ENCODE assay signal across 8 cellular contexts in the genomic region with DNA sequence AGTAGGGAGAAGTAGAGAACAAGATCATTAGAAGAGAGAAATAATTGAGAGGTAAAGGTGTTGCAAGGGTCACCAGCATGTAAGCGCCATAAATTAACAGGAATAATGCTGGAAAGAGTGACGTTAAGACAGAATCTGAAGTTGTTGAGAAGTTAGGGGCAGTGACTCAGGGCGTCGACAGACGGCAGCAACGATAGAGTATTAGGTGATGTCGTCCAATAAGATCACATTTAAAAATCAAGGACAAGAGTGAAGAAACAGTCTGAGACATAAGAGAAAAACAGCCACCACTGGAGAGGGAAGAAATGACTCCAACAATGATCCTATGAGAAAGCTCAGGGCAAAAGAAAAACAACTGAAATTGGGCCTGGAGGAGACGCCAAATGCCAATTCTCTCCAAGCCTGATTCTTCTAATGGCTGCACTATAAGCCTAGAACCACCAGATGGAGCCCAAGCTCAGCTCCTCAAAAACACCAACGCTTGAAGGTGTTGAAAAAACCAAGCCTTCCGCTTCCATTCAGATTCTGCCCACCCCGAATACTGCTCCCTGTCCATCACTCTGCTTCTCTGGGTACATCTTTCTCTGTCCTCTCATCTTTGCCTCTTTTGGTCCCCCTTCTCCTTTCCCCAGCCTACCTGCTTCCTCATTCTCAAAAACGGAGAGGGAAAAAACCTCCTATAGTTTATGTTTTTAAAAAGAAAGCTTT.
DNase-seq lines count a peak whose midpoint lies in the region; ATAC-seq and TF ChIP-seq lines count a peak whose summit lies in the region.

No MANE protein-coding gene starts in this region.

- peaks cover 0 to 6% of the 10 kb centered on the region in 2 donors for H3K36me3 ChIP-seq in adrenal gland (replicated peaks in 1 of 2)

- H3K4me1 ChIP-seq in adrenal gland (replicated peaks in 1 of 2): peaks cover 39 to 57% of the 10 kb centered on the region in 2 donors

- H3K27ac ChIP-seq in adrenal gland: peak overlapping the region in 3 of 5 donors; percentile 13 to 85 (median 80)

- ATAC-seq in left cardiac atrium (peak; percentile 55 to 74), HG02678 (IDR thresholded peaks at IDR 0.05; ENCODE audit: unreplicated experiment) (no peak), GM18520 (IDR thresholded peaks at IDR 0.05; ENCODE audit: unreplicated experiment) (no peak)

- H3K9me3 ChIP-seq in adrenal gland (replicated peaks in 1 of 3): no peaks in the 10 kb centered on the region

- no peak for TF ChIP-seq POLR2A in adrenal gland (IDR thresholded peaks at IDR 0.05)

- peak overlapping the region in 1 of 4 donors; percentile 15 for H3K4me3 ChIP-seq in adrenal gland

- TF ChIP-seq CTCF in adrenal gland (IDR thresholded peaks at IDR 0.05): peak; percentile 70 to 99 (median 94)

- 26 to 33% (median 29%) methylated on average over 12 of the region's 12 CpGs for WGBS in adrenal gland, 4 donors

- intact Hi-C loops in adrenal gland (cut with DNase I) (loop anchor here (2.0 to 10.0 kb wide), 3 partner anchors 84 to 86 kb away; partner anchors contain the start of genes KDM1A (in 1 of the 2) and TEX46 (in 1 of the 2)), left cardiac atrium (cut with DNase I) (loop anchor here (2.0 kb wide), 1 partner anchor 86 kb away; no protein-coding TSS in a partner anchor)

- DNase-seq in GM04504 (ENCODE audit: low read depth): peak; percentile 53
- peak; percentile 87 for DNase-seq in NCI-H1105 treated with DMSO at 0.1 percent for 48 hours (lab: John Stamatoyannopoulos, UW)
- DNase-seq in T follicular helper cell (ENCODE audit: low read depth): peak; percentile 47
- peak; percentile 62 to 89 (median 68) for DNase-seq in adrenal gland
- DNase-seq in left cardiac atrium: peak; percentile 39
- peak; percentile 69 for DNase-seq in putamen (ENCODE audit: low spot score)

- no peaks in the 10 kb centered on the region for H3K27me3 ChIP-seq in adrenal gland

Comparison
In these comparisons a context has a peak if more than half of its experiments do, and no peak if none do; other contexts are left out.
1. ATAC-seq: peak in left cardiac atrium (2 of 2); none in HG02678 (single experiment) and GM18520 (single experiment).
2. Peak in every context shown above with its lines, with median percentiles within 50 percentile points of each other: DNase-seq.